1 cellular context compared by ENCODE assay signal in genomic region chr20:58670097-58670496, GRCh38.
TF ChIP-seq lines count a peak whose summit lies in the region.

No MANE protein-coding gene starts in this region.

TF ChIP-seq in SK-N-SH, 30 proteins besides CTCF, POLR2A, EP300 and RAD21 (continued from another document):
- TF ChIP-seq IRF3 (IDR thresholded peaks at IDR 0.05; ENCODE audit: low read depth, low read length) (no peak), MEF2A (IDR thresholded peaks at IDR 0.05; ENCODE audit: borderline replicate concordance, low read depth) (no peak), SMC3 (IDR thresholded peaks at IDR 0.05; ENCODE audit: low read depth, low read length) (no peak), RFX5 (IDR thresholded peaks at IDR 0.05; ENCODE audit: low read length) (no peak), TEAD4 (IDR thresholded peaks at IDR 0.05; ENCODE audit: borderline replicate concordance, insufficient read depth) (no peak), RXRA (IDR thresholded peaks at IDR 0.05; ENCODE audit: borderline replicate concordance, low read depth) (no peak)
- TF ChIP-seq, protein P1, sequence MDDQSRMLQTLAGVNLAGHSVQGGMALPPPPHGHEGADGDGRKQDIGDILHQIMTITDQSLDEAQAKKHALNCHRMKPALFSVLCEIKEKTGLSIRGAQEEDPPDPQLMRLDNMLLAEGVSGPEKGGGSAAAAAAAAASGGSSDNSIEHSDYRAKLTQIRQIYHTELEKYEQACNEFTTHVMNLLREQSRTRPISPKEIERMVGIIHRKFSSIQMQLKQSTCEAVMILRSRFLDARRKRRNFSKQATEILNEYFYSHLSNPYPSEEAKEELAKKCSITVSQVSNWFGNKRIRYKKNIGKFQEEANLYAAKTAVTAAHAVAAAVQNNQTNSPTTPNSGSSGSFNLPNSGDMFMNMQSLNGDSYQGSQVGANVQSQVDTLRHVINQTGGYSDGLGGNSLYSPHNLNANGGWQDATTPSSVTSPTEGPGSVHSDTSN (IDR thresholded peaks at IDR 0.05), result no peak
